Comparison of ENCODE assay signal across 22 cellular contexts in genomic region chr6:135102191-135102590, GRCh38.
"Had no signal": no experiment of that assay in that cellular context is flagged by ENCODE, and none has a peak within 500 bp of the region (broad histone marks: within the 10 kb centered on the region; RNA-seq: fewer than 3 reads in every experiment).

No MANE protein-coding gene starts in this region.

- H3K4me1 Mint-ChIP-seq: neural progenitor cell had no signal

- H3K27ac ChIP-seq: ascending aorta, colonic mucosa, epithelial cell of prostate, foreskin keratinocyte, left ventricle myocardium inferior, neural progenitor cell, prostate gland, right atrium auricular region, transverse colon, uterus, WERI-Rb-1 had no signal

- H3K9me3 ChIP-seq: ascending aorta, colonic mucosa, left ventricle myocardium inferior, prostate gland, right atrium auricular region, transverse colon, uterus had no signal

- H3K36me3 ChIP-seq: ascending aorta, colonic mucosa, left ventricle myocardium inferior, neural progenitor cell, prostate gland, right atrium auricular region, transverse colon, uterus, WERI-Rb-1 had no signal

- H3K4me2 ChIP-seq: neural progenitor cell had no signal

- H3K4me3 ChIP-seq: ascending aorta, colonic mucosa, left ventricle myocardium inferior, neural progenitor cell, prostate gland, right atrium auricular region, transverse colon, uterus had no signal

- H3K36me3 Mint-ChIP-seq: neural progenitor cell had no signal

- H3K9me3 Mint-ChIP-seq: central memory CD8-positive, alpha-beta T cell; endodermal cell; neural progenitor cell had no signal

- H3K4me3 Mint-ChIP-seq: activated CD8-positive, alpha-beta memory T cell treated with anti-CD3 and anti-CD28 coated beads, Interleukin-2, amount 10 ng/mL, durations not matched to agents 7 days and 5 days; central memory CD8-positive, alpha-beta T cell; endodermal cell; neural progenitor cell had no signal

- H3K4me1 ChIP-seq: ascending aorta, colonic mucosa, foreskin keratinocyte, left ventricle myocardium inferior, neural progenitor cell, prostate gland, right atrium auricular region, transverse colon, uterus had no signal

- H3K27me3 ChIP-seq: ascending aorta, colonic mucosa, neural progenitor cell, right atrium auricular region, uterus had no signal

- H3K27ac Mint-ChIP-seq: activated CD8-positive, alpha-beta memory T cell treated with anti-CD3 and anti-CD28 coated beads, Interleukin-2, amount 10 ng/mL, durations not matched to agents 7 days and 5 days; endodermal cell; neural progenitor cell had no signal

- DNase-seq: activated CD4-positive, alpha-beta T cell treated with anti-CD3 and anti-CD28 coated beads for 1 hour; activated CD4-positive, alpha-beta T cell treated with anti-CD3 and anti-CD28 coated beads, Interleukin-2, amount 50 U/mL, for 48 hours; activated CD8-positive, alpha-beta memory T cell treated with anti-CD3 and anti-CD28 coated beads, Interleukin-2, amount 10 ng/mL, durations not matched to agents 7 days and 5 days; colonic mucosa; endodermal cell; foreskin keratinocyte; head of caudate nucleus; left ventricle myocardium inferior; mammary epithelial cell; stimulated activated CD4-positive, alpha-beta T cell treated with anti-CD3 and anti-CD28 coated beads, Interleukin-12 subunit alpha, Interleukin-12 subunit beta, amount 100 ng/mL, for 4 hours; stimulated activated CD4-positive, alpha-beta T cell treated with anti-CD3 and anti-CD28 coated beads, Interleukin-1b, Interleukin-23, amount 100 ng/mL, for 48 hours; stimulated activated CD8-positive, alpha-beta memory T cell treated with anti-CD3 and anti-CD28 coated beads, Interleukin-4, amount 100 ng/mL, for 48 hours; stimulated activated naive CD4-positive, alpha-beta T cell treated with Interleukin-2 at 50 U/mL for 16 hours; transverse colon; uterus; WERI-Rb-1 had no signal

- H3K27me3 Mint-ChIP-seq: activated CD8-positive, alpha-beta memory T cell treated with anti-CD3 and anti-CD28 coated beads, Interleukin-2, amount 10 ng/mL, durations not matched to agents 7 days and 5 days; central memory CD8-positive, alpha-beta T cell had no signal

- ATAC-seq: activated CD8-positive, alpha-beta memory T cell treated with anti-CD3 and anti-CD28 coated beads, Interleukin-2, amount 10 ng/mL, durations not matched to agents 7 days and 5 days; foreskin keratinocyte had no signal
